ENCODE assay signal across 9 cellular contexts in genomic region chr13:34076943-34077703, GRCh38.
DNase-seq lines count a peak whose midpoint lies in the region; ATAC-seq, FAIRE-seq and TF ChIP-seq lines count a peak whose summit lies in the region.
"Had no signal": no experiment of that assay in that cellular context is flagged by ENCODE, and none has a peak within 500 bp of the region (broad histone marks: within the 10 kb centered on the region; RNA-seq: fewer than 3 reads in every experiment).

No MANE protein-coding gene starts in this region.

- H4K20me1 ChIP-seq in Loucy (ENCODE audit: insufficient read depth, low read length, poor library complexity, severe bottlenecking) (no peaks in the 10 kb centered on the region), GM12878 (ENCODE audit: control insufficient read depth, insufficient read depth) (no peaks in the 10 kb centered on the region)

- no peak overlapping the region for H3K9ac ChIP-seq in Loucy (ENCODE audit: low read depth, low read length, poor library complexity, severe bottlenecking)
- H3K9ac ChIP-seq in GM12878 (ENCODE audit: control insufficient read depth, insufficient read depth, low read length), result no peak overlapping the region

- H3K27ac ChIP-seq in GM12878 (ENCODE audit: control insufficient read depth, insufficient read depth), result no peak overlapping the region
- H3K27ac ChIP-seq in right lobe of liver, result no peak overlapping the region
- H3K27ac ChIP-seq: SJCRH30 had no signal

- H3K27me3 ChIP-seq in GM06990 (replicated peaks; ENCODE audit: control insufficient read depth, insufficient read depth, low read length), result no peaks in the 10 kb centered on the region
- no peaks in the 10 kb centered on the region for H3K27me3 ChIP-seq in Loucy (ENCODE audit: insufficient read depth, low read length, poor library complexity, severe bottlenecking)
- no peaks in the 10 kb centered on the region for H3K27me3 ChIP-seq in GM12878 (replicated peaks in 1 of 2; ENCODE audit: control insufficient read depth in 2 of 2, insufficient read depth in 2 of 2, low read length in 1 of 2)
- no peaks in the 10 kb centered on the region for H3K27me3 ChIP-seq in right lobe of liver
- H3K27me3 ChIP-seq: SJCRH30 had no signal

- SMC1A ChIA-PET in GM12878 (lab: Charles Lee; ENCODE audit: uncharacterized antibody, unreplicated experiment), result interaction anchor here (0.8 to 3.4 kb wide), 15 partner anchors 12 to 1081 kb away, joined by 3 to 27 read pairs (median 4); no protein-coding TSS in a partner anchor

- WGBS in GM12878 (ENCODE audit: insufficient coverage, insufficient replicate concordance, low lambda C conversion rate, missing lambda C conversion rate), result 27% methylated on average over 4 of the region's 4 CpGs
- WGBS in right lobe of liver (ENCODE audit: insufficient coverage, low coverage, low lambda C conversion rate, missing lambda C conversion rate), result 16% methylated on average over 4 of the region's 4 CpGs

- CTCF ChIA-PET in GM12878 (lab: Yijun Ruan, JAX), result interaction anchor here (0.6 to 3.5 kb wide), 26 partner anchors 10 to 1160 kb away, joined by 3 to 22 read pairs (median 4); no protein-coding TSS in a partner anchor

- no peak for FAIRE-seq in GM12878 (lab: Jason Lieb, UNC)

- H3F3A ChIP-seq in Loucy (ENCODE audit: low read depth), result no peaks in the 10 kb centered on the region

- TF ChIP-seq RAD21 in GM12878 (IDR thresholded peaks at IDR 0.05; ENCODE audit: insufficient read depth, low read depth, low read length), result peak; percentile 89

- RAD21 ChIA-PET in GM12878 (lab: Charles Lee; ENCODE audit: unreplicated experiment), result interaction anchor here (0.7 to 3.8 kb wide), 17 partner anchors 12 to 1088 kb away, joined by 3 to 20 read pairs (median 3); partner anchors contain the start of gene RFC3

- no TSS peak for BruUV-seq in GM12878 (replicated peaks; lab: Mats Ljungman, UMichigan)

- no peaks in the 10 kb centered on the region for H3K79me2 ChIP-seq in Loucy (ENCODE audit: insufficient read depth, low read length)
- no peaks in the 10 kb centered on the region for H3K79me2 ChIP-seq in GM12878 (ENCODE audit: control insufficient read depth, insufficient read depth, low read length)

- H2AFZ ChIP-seq in Loucy (ENCODE audit: low read length) (peak overlapping the region; percentile 32; the same call in 1 of the 2 replicates), GM12878 (ENCODE audit: control insufficient read depth, low read depth, low read length) (peak overlapping the region; percentile 61)

- DNase-seq in GM06990 (ENCODE audit: extremely low read depth, insufficient read length) (no peak), GM12878 (ENCODE audit: low read depth, low spot score) (no peak), right lobe of liver (no peak), KG1 (lab: John Stamatoyannopoulos, UW) (no peak), NCI-H1048 (lab: John Stamatoyannopoulos, UW) (no peak)

- TF ChIP-seq CTCF in GM06990 (IDR thresholded peaks at IDR 0.05; ENCODE audit: insufficient read depth, low read length, poor library complexity, severe bottlenecking), result peak; percentile 59
- peak; percentile 62 for TF ChIP-seq CTCF in Loucy (conservative IDR thresholded peaks at IDR 0.05; ENCODE audit: low read length)
- peak; percentile 42 to 56 (median 51); a peak in 5 of 6 replicates for TF ChIP-seq CTCF in GM12878 (IDR thresholded peaks at IDR 0.05 in 2 of 3, conservative IDR thresholded peaks at IDR 0.05 in 1 of 3; ENCODE audit: control insufficient read depth in 2 of 3, extremely low read depth in 1 of 3, insufficient read depth in 1 of 3, low read depth in 3 of 3, low read length in 3 of 3)
- peak; percentile 60 to 79 (median 71) for TF ChIP-seq CTCF in right lobe of liver (IDR thresholded peaks at IDR 0.05)

- POLR2A ChIA-PET in GM12878 (lab: Charles Lee), result interaction anchor here (0.6 kb wide), 1 partner anchor 1020 kb away, joined by 3 read pairs; no protein-coding TSS in a partner anchor

- H3K4me3 ChIP-seq in GM06990 (replicated peaks; ENCODE audit: low read depth, low read length) (no peak overlapping the region), Loucy (ENCODE audit: low read length, poor library complexity, severe bottlenecking) (no peak overlapping the region), GM12878 (no peak overlapping the region), right lobe of liver (no peak overlapping the region)
- H3K4me3 ChIP-seq: SJCRH30 had no signal

- H3K4me2 ChIP-seq in Loucy (ENCODE audit: low read depth, low read length, poor library complexity, severe bottlenecking) (peak overlapping the region; percentile 39), GM12878 (ENCODE audit: control insufficient read depth, insufficient read depth) (peak overlapping the region; percentile 59; the same call in 1 of the 2 replicates)

- H3K36me3 ChIP-seq in GM06990 (ENCODE audit: control insufficient read depth, insufficient read depth, low read length) (no peaks in the 10 kb centered on the region), Loucy (ENCODE audit: insufficient read depth, low read length) (no peaks in the 10 kb centered on the region), GM12878 (ENCODE audit: control insufficient read depth in 2 of 2, insufficient read depth in 2 of 2, low read length in 1 of 2) (no peaks in the 10 kb centered on the region), right lobe of liver (no peaks in the 10 kb centered on the region)
- H3K36me3 ChIP-seq: SJCRH30 had no signal

- TF ChIP-seq EP300 in GM12878 (IDR thresholded peaks at IDR 0.05; ENCODE audit: borderline replicate concordance in 1 of 2, control insufficient read depth in 1 of 2, low read depth in 2 of 2, low read length in 2 of 2), result no peak

- intact Hi-C loops in GM12878 (cut with micrococcal nuclease; ENCODE audit: unreplicated experiment) (loop anchor here (1.0 to 10.0 kb wide), 6 partner anchors 146 to 1080 kb away; no protein-coding TSS in a partner anchor), right lobe of liver (cut with DNase I) (loop anchor here in 1 of 2 donors (5.0 kb wide), 1 partner anchor 145 kb away; no protein-coding TSS in a partner anchor)

- no peaks in the 10 kb centered on the region for H3K9me2 ChIP-seq in Loucy (replicated peaks; ENCODE audit: low read depth, low read length)

- ATAC-seq in GM12878 (peak; percentile 62), right lobe of liver (peak; percentile 63 to 76 (median 70)), GM19467 (IDR thresholded peaks at IDR 0.05; ENCODE audit: unreplicated experiment) (no peak), GM19397 (IDR thresholded peaks at IDR 0.05; ENCODE audit: unreplicated experiment) (no peak)

- in situ Hi-C loops in GM12878 (cut with MboI), result loop anchor here (5.0 kb wide), 1 partner anchor 145 kb away; no protein-coding TSS in a partner anchor

- no peaks in the 10 kb centered on the region for H3K9me3 ChIP-seq in Loucy (ENCODE audit: insufficient read depth, low read depth, low read length)
- H3K9me3 ChIP-seq in GM12878 (replicated peaks; ENCODE audit: control insufficient read depth, insufficient read depth, low read length), result no peaks in the 10 kb centered on the region
- H3K9me3 ChIP-seq in right lobe of liver, result peaks cover 0 to 5% (median 0%) of the 10 kb centered on the region in 4 donors
- H3K9me3 ChIP-seq: SJCRH30 had no signal

- TF ChIP-seq POLR2A in GM12878 (IDR thresholded peaks at IDR 0.05; ENCODE audit: low read depth, low read length) (no peak), right lobe of liver (IDR thresholded peaks at IDR 0.05) (no peak)

- H3K4me1 ChIP-seq in Loucy (ENCODE audit: insufficient read depth, low read length, poor library complexity, severe bottlenecking) (no peaks in the 10 kb centered on the region), GM12878 (ENCODE audit: control insufficient read depth, insufficient read depth, low read length) (no peaks in the 10 kb centered on the region), right lobe of liver (no peaks in the 10 kb centered on the region)

TF ChIP-seq in GM12878, 131 proteins besides CTCF, POLR2A, EP300 and RAD21:
- no peak for TF ChIP-seq TBL1XR1 (IDR thresholded peaks at IDR 0.05; ENCODE audit: low read depth, low read length)
- TF ChIP-seq SMC3 (IDR thresholded peaks at IDR 0.05; ENCODE audit: borderline replicate concordance, low read length), result peak; percentile 75
- no peak for TF ChIP-seq POLR2AphosphoS5 (IDR thresholded peaks at IDR 0.05; ENCODE audit: low read length)
- TF ChIP-seq SRF (IDR thresholded peaks at IDR 0.05; ENCODE audit: low read depth in 2 of 2, low read length in 2 of 2), result no peak
- TF ChIP-seq NBN (IDR thresholded peaks at IDR 0.05), result no peak
- no peak for TF ChIP-seq NR2C1 (IDR thresholded peaks at IDR 0.05)
- TF ChIP-seq FOXM1 (IDR thresholded peaks at IDR 0.05; ENCODE audit: low read depth, low read length), result 0 out of 2 replicates have a peak, but pooled peaks have one; percentile 28
- TF ChIP-seq CBX5 (IDR thresholded peaks at IDR 0.05; ENCODE audit: low read depth), result 0 out of 2 replicates have a peak, but pooled peaks have one; percentile 25
- peak; percentile 9; the same call in 1 of the 2 replicates for TF ChIP-seq RUNX3 (IDR thresholded peaks at IDR 0.05; ENCODE audit: low read length)

Comparison
In these comparisons a context has a peak if more than half of its experiments do, and no peak if none do; other contexts are left out.
1. ATAC-seq: peak in GM12878 (single experiment) and right lobe of liver (4 of 4); none in GM19467 (single experiment) and GM19397 (single experiment).
2. Peak in every context shown above with its lines, with median percentiles within 50 percentile points of each other: CTCF ChIP-seq.